25 cellular contexts compared by ENCODE assay signal in the genomic region with DNA sequence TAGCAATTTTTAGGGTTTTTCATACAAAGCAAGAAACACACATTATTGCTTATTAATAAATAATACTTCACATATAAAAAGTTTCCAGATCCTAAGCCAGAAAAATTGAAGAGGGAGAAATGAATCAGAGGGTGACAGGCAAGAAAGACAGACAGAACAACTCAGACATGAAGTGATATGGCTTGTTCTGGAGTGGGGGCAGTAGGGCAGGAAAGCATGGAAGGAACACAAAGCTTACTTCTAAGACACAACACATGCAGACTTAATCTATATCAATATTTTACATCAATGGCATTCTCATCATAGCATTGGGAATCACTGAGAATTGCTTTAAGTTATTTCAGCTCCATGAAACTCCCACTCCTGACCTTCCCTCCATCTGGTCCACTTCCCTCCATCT.
"Had no signal": no experiment of that assay in that cellular context is flagged by ENCODE, and none has a peak within 500 bp of the region (broad histone marks: within the 10 kb centered on the region; RNA-seq: fewer than 3 reads in every experiment).

No MANE protein-coding gene starts in this region.

- H3K27ac Mint-ChIP-seq: endodermal cell; mesothelial cell of epicardium; nephron; neural progenitor cell; progenitor cell of endocrine pancreas; stimulated activated naive B cell treated with anti-CD40 and anti-IgM and Interleukin-4, amounts not matched to agents 10 μg/mL and 1 μg/mL and 100 μg/mL, for 72 hours; stimulated activated naive CD8-positive, alpha-beta T cell treated with anti-CD3 and anti-CD28 coated beads, Interleukin-15, Interleukin-2, amounts not matched to agents 100 ng/mL and 50 ng/mL, for 24 hours had no signal

- H3K4me3 ChIP-seq: dorsolateral prefrontal cortex, esophagus muscularis mucosa, gastroesophageal sphincter, heart right ventricle, left lung, neural progenitor cell, right lobe of liver, thoracic aorta, tibial nerve, upper lobe of left lung had no signal

- ATAC-seq: foreskin keratinocyte; gastroesophageal sphincter; heart right ventricle; left cardiac atrium; left lung; naive thymus-derived CD4-positive, alpha-beta T cell; right lobe of liver; stimulated activated naive B cell treated with anti-CD40 and anti-IgM and Interleukin-4, amounts not matched to agents 10 μg/mL and 1 μg/mL and 100 μg/mL, for 72 hours had no signal

- H3K9me3 ChIP-seq: esophagus muscularis mucosa, gastroesophageal sphincter, left lung, right lobe of liver, thoracic aorta, upper lobe of left lung had no signal

- H3K4me1 Mint-ChIP-seq: mesothelial cell of epicardium; stimulated activated naive B cell treated with anti-CD40 and anti-IgM and Interleukin-4, amounts not matched to agents 10 μg/mL and 1 μg/mL and 100 μg/mL, for 72 hours had no signal

- H3K36me3 Mint-ChIP-seq: mesothelial cell of epicardium; stimulated activated naive B cell treated with anti-CD40 and anti-IgM and Interleukin-4, amounts not matched to agents 10 μg/mL and 1 μg/mL and 100 μg/mL, for 72 hours had no signal

- H3K36me3 ChIP-seq: esophagus muscularis mucosa, gastroesophageal sphincter, heart right ventricle, left lung, right lobe of liver, thoracic aorta, tibial nerve, upper lobe of left lung had no signal

- H3K9me3 Mint-ChIP-seq: mesothelial cell of epicardium; nephron; neural progenitor cell; stimulated activated naive B cell treated with anti-CD40 and anti-IgM and Interleukin-4, amounts not matched to agents 10 μg/mL and 1 μg/mL and 100 μg/mL, for 72 hours; stimulated activated naive CD8-positive, alpha-beta T cell treated with anti-CD3 and anti-CD28 coated beads, Interleukin-15, Interleukin-2, amounts not matched to agents 100 ng/mL and 50 ng/mL, for 24 hours had no signal

- DNase-seq: dorsolateral prefrontal cortex; effector CD4-positive, alpha-beta T cell; foreskin keratinocyte; heart right ventricle; hippocampal formation; left cardiac atrium; left lung; mesenchymal stem cell; naive thymus-derived CD4-positive, alpha-beta T cell; right lobe of liver; small intestine; stimulated activated CD4-positive, alpha-beta T cell treated with anti-CD3 and anti-CD28 coated beads, Interleukin-15, amount 100 ng/mL, for 24 hours; stimulated activated CD4-positive, alpha-beta T cell treated with anti-CD3 and anti-CD28 coated beads, Interleukin-2, amount 100 ng/mL, for 48 hours; stimulated activated naive B cell treated with anti-CD40 and anti-IgM and Interleukin-4, amounts not matched to agents 10 μg/mL and 1 μg/mL and 100 μg/mL, for 72 hours; upper lobe of left lung had no signal

- H3K27me3 Mint-ChIP-seq: naive thymus-derived CD4-positive, alpha-beta T cell; progenitor cell of endocrine pancreas; stimulated activated naive B cell treated with anti-CD40 and anti-IgM and Interleukin-4, amounts not matched to agents 10 μg/mL and 1 μg/mL and 100 μg/mL, for 72 hours; stimulated activated naive CD8-positive, alpha-beta T cell treated with anti-CD3 and anti-CD28 coated beads, Interleukin-15, Interleukin-2, amounts not matched to agents 100 ng/mL and 50 ng/mL, for 24 hours had no signal

- H3K4me3 Mint-ChIP-seq: endodermal cell; mesothelial cell of epicardium; nephron; neural progenitor cell; stimulated activated naive B cell treated with anti-CD40 and anti-IgM and Interleukin-4, amounts not matched to agents 10 μg/mL and 1 μg/mL and 100 μg/mL, for 72 hours; stimulated activated naive CD8-positive, alpha-beta T cell treated with anti-CD3 and anti-CD28 coated beads, Interleukin-15, Interleukin-2, amounts not matched to agents 100 ng/mL and 50 ng/mL, for 24 hours had no signal

- H3K4me1 ChIP-seq: foreskin keratinocyte, left lung, right lobe of liver, tibial nerve, upper lobe of left lung had no signal
